ENCODE assay signal across 13 cellular contexts in the genomic region with DNA sequence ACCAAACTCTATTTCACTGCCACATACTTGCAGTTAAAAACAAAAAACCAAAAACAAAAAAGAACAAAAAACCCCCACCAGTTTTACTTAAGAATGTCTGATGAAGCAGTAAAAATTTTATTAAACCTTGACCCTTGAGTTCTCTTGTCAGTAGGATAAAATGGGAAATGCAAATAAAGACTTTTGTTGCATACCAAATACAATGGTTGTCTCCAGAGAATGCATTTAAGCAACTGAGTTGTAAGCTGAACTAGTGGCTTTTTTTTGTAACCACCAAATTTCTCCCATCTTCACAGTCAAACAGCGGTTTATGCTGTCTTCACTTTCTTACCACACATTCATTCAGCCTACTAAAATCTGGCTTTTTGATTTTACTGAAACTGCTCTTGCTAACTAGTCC. TPM values are rescaled to one million over a fixed set of nuclear protein-coding genes. Genes with fewer than 3 reads are reported as not detected.
DNase-seq lines count a peak whose midpoint lies in the region; ATAC-seq, FAIRE-seq and TF ChIP-seq lines count a peak whose summit lies in the region.
"Had no signal": no experiment of that assay in that cellular context is flagged by ENCODE, and none has a peak within 500 bp of the region (broad histone marks: within the 10 kb centered on the region; RNA-seq: fewer than 3 reads in every experiment).

No MANE protein-coding gene starts in this region.

- H3K9me3 ChIP-seq in vagina, result no peaks in the 10 kb centered on the region
- H3K9me3 ChIP-seq in body of pancreas, result no peaks in the 10 kb centered on the region
- H3K9me3 ChIP-seq: neutrophil had no signal

- H3K27ac ChIP-seq in vagina (peak overlapping the region; percentile 40), body of pancreas (peak overlapping the region in 1 of 4 donors; percentile 8)
- H3K27ac ChIP-seq: neutrophil had no signal

- peaks cover 15 to 28% of the 10 kb centered on the region in 2 donors for H3K27me3 Mint-ChIP-seq in natural killer cell treated with Interleukin-12 subunit alpha and Interleukin-12 subunit beta and Interleukin-15 and Interleukin-18, amount 100 ng/mL, for 72 hours
- H3K27me3 Mint-ChIP-seq in natural killer cell (ENCODE audit: low read depth in 2 of 2) (peaks cover 2 to 19% of the 10 kb centered on the region in 2 donors), immature natural killer cell (ENCODE audit: low read depth in 3 of 3) (peaks cover 0 to 23% (median 6%) of the 10 kb centered on the region in 3 donors)
- no peaks in the 10 kb centered on the region for H3K27me3 Mint-ChIP-seq in T-helper 2 cell treated with Interferon-gamma antibody and Interleukin-4, amounts not matched to agents 5 μg/mL and 100 μg/mL, for 36 hours (ENCODE audit: low read depth)

- H3K27ac Mint-ChIP-seq in natural killer cell treated with Interleukin-12 subunit alpha and Interleukin-12 subunit beta and Interleukin-15 and Interleukin-18, amount 100 ng/mL, for 72 hours, result no peak overlapping the region
- H3K27ac Mint-ChIP-seq in natural killer cell (no peak overlapping the region), immature natural killer cell (peak overlapping the region in 2 of 6 donors; percentile 4 to 17)
- H3K27ac Mint-ChIP-seq in T-helper 2 cell treated with Interferon-gamma antibody and Interleukin-4, amounts not matched to agents 5 μg/mL and 100 μg/mL, for 36 hours, result peak overlapping the region; percentile 2
- H3K27ac Mint-ChIP-seq: activated naive CD4-positive, alpha-beta T cell treated with anti-CD3 and anti-CD28 coated beads for 36 hours had no signal

- TF ChIP-seq CTCF in natural killer cell (IDR thresholded peaks at IDR 0.05) (no peak), vagina (IDR thresholded peaks at IDR 0.05) (no peak), body of pancreas (IDR thresholded peaks at IDR 0.05) (no peak)

- TF ChIP-seq POLR2A in vagina (IDR thresholded peaks at IDR 0.05) (no peak), body of pancreas (IDR thresholded peaks at IDR 0.05) (no peak), GM12891 (IDR thresholded peaks at IDR 0.05; ENCODE audit: low read depth, low read length) (no peak)

- DNase-seq in natural killer cell treated with Interleukin-12 subunit alpha and Interleukin-12 subunit beta and Interleukin-15 and Interleukin-18, amount 100 ng/mL, for 72 hours (ENCODE audit: low spot score), result no peak
- DNase-seq in natural killer cell (no peak), immature natural killer cell (peak; percentile 24 to 29 (median 24)), vagina (ENCODE audit: extremely low spot score in 2 of 2) (no peak), body of pancreas (no peak), GM12891 (ENCODE audit: insufficient read length, low spot score) (no peak), NCI-H446 (lab: John Stamatoyannopoulos, UW) (no peak)
- DNase-seq in T-helper 2 cell treated with Interferon-gamma antibody and Interleukin-4, amounts not matched to agents 5 μg/mL and 100 μg/mL, for 36 hours (ENCODE audit: low spot score), result no peak
- DNase-seq: activated naive CD4-positive, alpha-beta T cell treated with anti-CD3 and anti-CD28 coated beads for 36 hours; dorsolateral prefrontal cortex; MM.1S had no signal

- no peak for FAIRE-seq in GM12891 (lab: Jason Lieb, UNC)
- FAIRE-seq: TTC549 had no signal

- peak overlapping the region; percentile 18 for H3K4me3 Mint-ChIP-seq in natural killer cell treated with Interleukin-12 subunit alpha and Interleukin-12 subunit beta and Interleukin-15 and Interleukin-18, amount 100 ng/mL, for 72 hours
- H3K4me3 Mint-ChIP-seq in natural killer cell (no peak overlapping the region), immature natural killer cell (peak overlapping the region in 3 of 5 donors; percentile 24 to 55 (median 39))
- H3K4me3 Mint-ChIP-seq in T-helper 2 cell treated with Interferon-gamma antibody and Interleukin-4, amounts not matched to agents 5 μg/mL and 100 μg/mL, for 36 hours, result peak overlapping the region; percentile 22
- H3K4me3 Mint-ChIP-seq: activated naive CD4-positive, alpha-beta T cell treated with anti-CD3 and anti-CD28 coated beads for 36 hours had no signal

- H3K9me3 Mint-ChIP-seq in natural killer cell treated with Interleukin-12 subunit alpha and Interleukin-12 subunit beta and Interleukin-15 and Interleukin-18, amount 100 ng/mL, for 72 hours, result no peaks in the 10 kb centered on the region
- H3K9me3 Mint-ChIP-seq in natural killer cell, result no peaks in the 10 kb centered on the region
- no peaks in the 10 kb centered on the region for H3K9me3 Mint-ChIP-seq in T-helper 2 cell treated with Interferon-gamma antibody and Interleukin-4, amounts not matched to agents 5 μg/mL and 100 μg/mL, for 36 hours
- no peaks in the 10 kb centered on the region for H3K9me3 Mint-ChIP-seq in immature natural killer cell
- H3K9me3 Mint-ChIP-seq: activated naive CD4-positive, alpha-beta T cell treated with anti-CD3 and anti-CD28 coated beads for 36 hours had no signal

- no peaks in the 10 kb centered on the region for H3K27me3 ChIP-seq in vagina
- no peaks in the 10 kb centered on the region for H3K27me3 ChIP-seq in body of pancreas
- H3K27me3 ChIP-seq: dorsolateral prefrontal cortex, neutrophil had no signal

- intact Hi-C loops in natural killer cell (cut with micrococcal nuclease) (no loop called here), vagina (cut with DNase I) (no loop called here), body of pancreas (cut with DNase I) (no loop called here)

- 75 to 92% methylated on average over 1 of the region's 1 CpG for WGBS in body of pancreas, 2 donors

- H3K4me1 ChIP-seq in vagina (peaks cover 69% of the 10 kb centered on the region), body of pancreas (peaks cover 31% of the 10 kb centered on the region)

- H3K4me1 Mint-ChIP-seq in natural killer cell treated with Interleukin-12 subunit alpha and Interleukin-12 subunit beta and Interleukin-15 and Interleukin-18, amount 100 ng/mL, for 72 hours (ENCODE audit: low read depth in 2 of 2), result peaks cover 28 to 41% of the 10 kb centered on the region in 2 donors
- H3K4me1 Mint-ChIP-seq in natural killer cell (peaks cover 36 to 38% of the 10 kb centered on the region in 2 donors), immature natural killer cell (peaks cover 46 to 59% of the 10 kb centered on the region in 2 donors)
- peaks cover 47% of the 10 kb centered on the region for H3K4me1 Mint-ChIP-seq in T-helper 2 cell treated with Interferon-gamma antibody and Interleukin-4, amounts not matched to agents 5 μg/mL and 100 μg/mL, for 36 hours (ENCODE audit: low read depth)

- H3K36me3 ChIP-seq in vagina (no peaks in the 10 kb centered on the region), body of pancreas (replicated peaks in 1 of 2; ENCODE audit: insufficient read depth in 1 of 2, low read depth in 2 of 2) (no peaks in the 10 kb centered on the region)
- H3K36me3 ChIP-seq: neutrophil had no signal

- H3K4me3 ChIP-seq in vagina (no peak overlapping the region), body of pancreas (no peak overlapping the region)

- no peak for ATAC-seq in natural killer cell treated with Interleukin-12 subunit alpha and Interleukin-12 subunit beta and Interleukin-15 and Interleukin-18, amount 100 ng/mL, for 72 hours
- no peak for ATAC-seq in natural killer cell
- no peak for ATAC-seq in body of pancreas

- H3K36me3 Mint-ChIP-seq in natural killer cell treated with Interleukin-12 subunit alpha and Interleukin-12 subunit beta and Interleukin-15 and Interleukin-18, amount 100 ng/mL, for 72 hours, result no peaks in the 10 kb centered on the region
- no peaks in the 10 kb centered on the region for H3K36me3 Mint-ChIP-seq in natural killer cell
- peaks cover 28% of the 10 kb centered on the region for H3K36me3 Mint-ChIP-seq in T-helper 2 cell treated with Interferon-gamma antibody and Interleukin-4, amounts not matched to agents 5 μg/mL and 100 μg/mL, for 36 hours (ENCODE audit: low read depth)
- peaks cover 0 to 3% (median 0%) of the 10 kb centered on the region in 3 donors for H3K36me3 Mint-ChIP-seq in immature natural killer cell

TF ChIP-seq in GM12891, 5 proteins besides CTCF, POLR2A, EP300 and RAD21:
- TF ChIP-seq SPI1 (IDR thresholded peaks at IDR 0.05; ENCODE audit: low read depth, low read length) (no peak), PAX5 (IDR thresholded peaks at IDR 0.05; ENCODE audit: insufficient read depth, low read length, severe bottlenecking) (no peak), POU2F2 (IDR thresholded peaks at IDR 0.05; ENCODE audit: low read depth, low read length) (no peak), TAF1 (IDR thresholded peaks at IDR 0.05; ENCODE audit: low read depth, low read length) (no peak), POLR2AphosphoS5 (IDR thresholded peaks at IDR 0.05; ENCODE audit: low read depth, low read length) (no peak)

RNA-seq across cellular contexts. Expression of gene SYPL1, which starts 3.1 kb away (rescaled TPM):
- total RNA-seq in natural killer cell treated with Interleukin-12 subunit alpha and Interleukin-12 subunit beta and Interleukin-15 and Interleukin-18, amount 100 ng/mL, for 72 hours, result 10 to 100 TPM; 11.7 to 19.8 TPM
- 10 to 100 TPM; 13.1 to 22.2 (median 14.9) TPM for total RNA-seq in natural killer cell
- polyA plus RNA-seq in immature natural killer cell, result 10 to 100 TPM; 25.3 to 46.5 (median 32.0) TPM
- 76.9 TPM for total RNA-seq in vagina
- total RNA-seq in body of pancreas, result 10 to 100 TPM; 35.6 to 44.1 TPM
- 29.5 TPM for polyA plus RNA-seq in GM12891 (2012; ENCODE audit: low read depth, missing spikeins)

Comparison
In these comparisons a context has a peak if more than half of its experiments do, and no peak if none do; other contexts are left out.
1. DNase-seq: peak in immature natural killer cell (3 of 3); none in natural killer cell treated with Interleukin-12 subunit alpha and Interleukin-12 subunit beta and Interleukin-15 and Interleukin-18, amount 100 ng/mL, for 72 hours (single experiment), natural killer cell (single experiment), T-helper 2 cell treated with Interferon-gamma antibody and Interleukin-4, amounts not matched to agents 5 μg/mL and 100 μg/mL, for 36 hours (single experiment), vagina (0 of 2), body of pancreas (0 of 4), GM12891 (single experiment) and NCI-H446 (0 of 2).